15 cellular contexts compared by ENCODE assay signal in the genomic region with DNA sequence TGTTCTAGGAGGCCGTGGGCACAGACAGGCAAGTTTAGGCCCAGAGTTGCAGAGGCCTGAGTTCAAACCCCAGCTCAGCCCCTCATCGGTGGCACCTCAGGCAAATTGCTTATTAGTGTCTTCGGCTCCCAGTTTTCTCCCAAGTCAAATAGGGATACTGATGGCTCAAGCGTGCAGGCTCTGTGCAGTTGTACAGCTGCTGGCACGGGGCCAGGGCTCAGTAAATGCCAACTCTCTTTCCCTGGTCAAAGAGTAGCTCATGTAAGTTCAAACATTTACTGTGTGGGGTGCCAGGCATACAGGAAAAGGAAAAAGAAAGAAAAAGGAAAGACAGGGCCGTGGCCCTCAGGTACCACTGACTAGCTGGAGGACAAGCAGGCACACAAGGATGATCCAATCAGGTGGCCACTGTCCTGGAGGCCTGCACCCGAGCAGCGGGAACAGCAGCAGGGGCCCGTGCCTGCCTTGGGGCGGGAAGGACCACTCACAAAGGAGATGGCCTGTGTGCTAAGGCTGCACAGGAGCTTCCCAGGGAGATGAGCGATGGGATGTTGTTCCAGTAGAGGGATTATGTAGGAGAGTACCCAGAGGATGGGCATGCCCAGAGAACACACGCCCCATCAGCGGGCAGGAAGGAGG.
DNase-seq lines count a peak whose midpoint lies in the region; ATAC-seq and TF ChIP-seq lines count a peak whose summit lies in the region.
"Had no signal": no experiment of that assay in that cellular context is flagged by ENCODE, and none has a peak within 500 bp of the region (broad histone marks: within the 10 kb centered on the region; RNA-seq: fewer than 3 reads in every experiment).

No MANE protein-coding gene starts in this region.

- peak overlapping the region; percentile 34 to 89 (median 76) for H3K27ac ChIP-seq in stomach
- H3K27ac ChIP-seq: A549, cardiac muscle cell had no signal

- no peak for TF ChIP-seq POLR2A in stomach (IDR thresholded peaks at IDR 0.05)

- H3K4me1 ChIP-seq in stomach: peaks cover 55 to 74% (median 67%) of the 10 kb centered on the region in 4 donors

- no peaks in the 10 kb centered on the region for H3K9me3 Mint-ChIP-seq in activated CD4-positive, alpha-beta T cell treated with anti-CD3 and anti-CD28 coated beads for 36 hours (ENCODE audit: low read depth)
- H3K9me3 Mint-ChIP-seq in activated naive CD8-positive, alpha-beta T cell treated with anti-CD3 and anti-CD28 coated beads, Interleukin-2, amount 10 ng/mL, durations not matched to agents 7 days and 5 days: no peaks in the 10 kb centered on the region
- no peaks in the 10 kb centered on the region for H3K9me3 Mint-ChIP-seq in immature natural killer cell
- H3K9me3 Mint-ChIP-seq: IgD-negative memory B cell had no signal

- H3K9me3 ChIP-seq in stomach: no peaks in the 10 kb centered on the region
- H3K9me3 ChIP-seq: A549, SJCRH30 had no signal

- H3K27me3 ChIP-seq in stomach: no peaks in the 10 kb centered on the region
- H3K27me3 ChIP-seq: cardiac muscle cell, SJCRH30 had no signal

- intact Hi-C loops in activated CD4-positive, alpha-beta T cell treated with anti-CD3 and anti-CD28 coated beads for 36 hours (cut with DNase I, micrococcal nuclease): no loop called here
- intact Hi-C loops in stomach (cut with DNase I; ENCODE audit: low total_unique reads): no loop called here

- no peaks in the 10 kb centered on the region for H3K27me3 Mint-ChIP-seq in activated CD4-positive, alpha-beta T cell treated with anti-CD3 and anti-CD28 coated beads for 36 hours
- H3K27me3 Mint-ChIP-seq in activated naive CD8-positive, alpha-beta T cell treated with anti-CD3 and anti-CD28 coated beads, Interleukin-2, amount 10 ng/mL, durations not matched to agents 7 days and 5 days: no peaks in the 10 kb centered on the region
- peaks cover 0 to 2% (median 0%) of the 10 kb centered on the region in 3 donors for H3K27me3 Mint-ChIP-seq in immature natural killer cell (ENCODE audit: low read depth in 3 of 3)
- H3K27me3 Mint-ChIP-seq: IgD-negative memory B cell had no signal

- H3K4me3 ChIP-seq in stomach: peak overlapping the region in 1 of 4 donors; percentile 16
- H3K4me3 ChIP-seq: A549, cardiac muscle cell, SJCRH30 had no signal

- no peak for TF ChIP-seq EP300 in stomach (IDR thresholded peaks at IDR 0.05)

- 45 to 70% (median 59%) methylated on average over 12 to 13 of the region's 13 CpGs for WGBS in stomach, 5 donors

- peaks cover 23 to 86% (median 79%) of the 10 kb centered on the region in 4 donors for H3K36me3 ChIP-seq in stomach
- H3K36me3 ChIP-seq: cardiac muscle cell had no signal

- DNase-seq in activated CD4-positive, alpha-beta T cell treated with anti-CD3 and anti-CD28 coated beads for 36 hours: no peak
- no peak for DNase-seq in activated CD4-positive, alpha-beta T cell treated with anti-CD3 and anti-CD28 coated beads, Interleukin-2, amount 50 U/mL, for 4 hours
- DNase-seq in activated naive CD8-positive, alpha-beta T cell treated with anti-CD3 and anti-CD28 coated beads, Interleukin-2, amount 10 ng/mL, durations not matched to agents 7 days and 5 days: no peak
- peak; percentile 27 for DNase-seq in medulla oblongata (ENCODE audit: extremely low spot score)
- DNase-seq in stomach: peak; percentile 94
- DNase-seq in immature natural killer cell: no peak
- DNase-seq in activated gamma-delta T cell (lab: John Stamatoyannopoulos, UW): no peak
- no peak for DNase-seq in DMS153 (lab: John Stamatoyannopoulos, UW)
- DNase-seq: mesendoderm, NCI-H1436, NCI-H526 treated with DMSO at 0.1 percent for 48 hours, SJCRH30 had no signal

- peak overlapping the region; percentile 27 for H3K27ac Mint-ChIP-seq in activated CD4-positive, alpha-beta T cell treated with anti-CD3 and anti-CD28 coated beads for 36 hours
- peak overlapping the region; percentile 30 for H3K27ac Mint-ChIP-seq in activated naive CD8-positive, alpha-beta T cell treated with anti-CD3 and anti-CD28 coated beads, Interleukin-2, amount 10 ng/mL, durations not matched to agents 7 days and 5 days
- H3K27ac Mint-ChIP-seq in immature natural killer cell: peak overlapping the region in 3 of 6 donors; percentile 45 to 73 (median 67)
- H3K27ac Mint-ChIP-seq: IgD-negative memory B cell had no signal

- POLR2A ChIA-PET in activated CD4-positive, alpha-beta T cell treated with anti-CD3 and anti-CD28 coated beads for 36 hours (lab: Charles Lee): no interaction called here
- POLR2A ChIA-PET in activated naive CD8-positive, alpha-beta T cell treated with anti-CD3 and anti-CD28 coated beads, Interleukin-2, amount 10 ng/mL, durations not matched to agents 7 days and 5 days (lab: Charles Lee): no interaction called here

- no peak for TF ChIP-seq CTCF in stomach (IDR thresholded peaks at IDR 0.05)

- peaks cover 3% of the 10 kb centered on the region for H3K4me1 Mint-ChIP-seq in activated CD4-positive, alpha-beta T cell treated with anti-CD3 and anti-CD28 coated beads for 36 hours
- peaks cover 15% of the 10 kb centered on the region for H3K4me1 Mint-ChIP-seq in activated naive CD8-positive, alpha-beta T cell treated with anti-CD3 and anti-CD28 coated beads, Interleukin-2, amount 10 ng/mL, durations not matched to agents 7 days and 5 days
- peaks cover 2 to 7% of the 10 kb centered on the region in 2 donors for H3K4me1 Mint-ChIP-seq in immature natural killer cell

- CTCF ChIA-PET in activated CD4-positive, alpha-beta T cell treated with anti-CD3 and anti-CD28 coated beads for 36 hours (lab: Charles Lee): interaction anchor here (0.9 to 1.3 kb wide), 4 partner anchors 13 to 189 kb away, joined by 3 to 6 read pairs (median 3); no protein-coding TSS in a partner anchor

- ATAC-seq in activated CD4-positive, alpha-beta T cell treated with anti-CD3 and anti-CD28 coated beads for 36 hours: no peak
- ATAC-seq in activated naive CD8-positive, alpha-beta T cell treated with anti-CD3 and anti-CD28 coated beads, Interleukin-2, amount 10 ng/mL, durations not matched to agents 7 days and 5 days (ENCODE audit: low read depth): no peak

- H3K36me3 Mint-ChIP-seq in activated CD4-positive, alpha-beta T cell treated with anti-CD3 and anti-CD28 coated beads for 36 hours (ENCODE audit: low read depth): peaks cover 40% of the 10 kb centered on the region
- peaks cover 31% of the 10 kb centered on the region for H3K36me3 Mint-ChIP-seq in activated naive CD8-positive, alpha-beta T cell treated with anti-CD3 and anti-CD28 coated beads, Interleukin-2, amount 10 ng/mL, durations not matched to agents 7 days and 5 days
- peaks cover 15 to 38% (median 24%) of the 10 kb centered on the region in 3 donors for H3K36me3 Mint-ChIP-seq in immature natural killer cell

- H3K4me3 Mint-ChIP-seq in activated CD4-positive, alpha-beta T cell treated with anti-CD3 and anti-CD28 coated beads for 36 hours: no peak overlapping the region
- H3K4me3 Mint-ChIP-seq in activated naive CD8-positive, alpha-beta T cell treated with anti-CD3 and anti-CD28 coated beads, Interleukin-2, amount 10 ng/mL, durations not matched to agents 7 days and 5 days: no peak overlapping the region
- no peak overlapping the region for H3K4me3 Mint-ChIP-seq in immature natural killer cell
- H3K4me3 Mint-ChIP-seq: IgD-negative memory B cell had no signal

Comparison
In these comparisons a context has a peak if more than half of its experiments do, and no peak if none do; other contexts are left out.
1. DNase-seq: peak in medulla oblongata (single experiment) and stomach (single experiment); none in activated CD4-positive, alpha-beta T cell treated with anti-CD3 and anti-CD28 coated beads for 36 hours (single experiment), activated CD4-positive, alpha-beta T cell treated with anti-CD3 and anti-CD28 coated beads, Interleukin-2, amount 50 U/mL, for 4 hours (0 of 2), activated naive CD8-positive, alpha-beta T cell treated with anti-CD3 and anti-CD28 coated beads, Interleukin-2, amount 10 ng/mL, durations not matched to agents 7 days and 5 days (single experiment), immature natural killer cell (0 of 3), activated gamma-delta T cell (single experiment) and DMS153 (single experiment).